Comparison of ENCODE assay signal across 1 cellular context in genomic region chr1:118914379-118915161, GRCh38.
A peak's percentile ranks its signal among the peaks of the same experiment; 100 is the strongest.
TF ChIP-seq lines count a peak whose summit lies in the region.

No MANE protein-coding gene starts in this region.

TF ChIP-seq in HepG2, 621 proteins besides CTCF, POLR2A, EP300 and RAD21 (continued from another document and continues in another):
- no peak for TF ChIP-seq FOXJ3 (CRISPR knock-in tag; IDR thresholded peaks at IDR 0.05; ENCODE audit: borderline replicate concordance)
- no peak for TF ChIP-seq TBL1XR1 (IDR thresholded peaks at IDR 0.05; ENCODE audit: borderline replicate concordance, low read length, partially characterized antibody)
- peak; percentile 43; the same call in 1 of the 2 replicates for TF ChIP-seq ELF3 (CRISPR knock-in tag; IDR thresholded peaks at IDR 0.05)
- no peak for TF ChIP-seq ZFP37 (CRISPR knock-in tag; IDR thresholded peaks at IDR 0.05; ENCODE audit: borderline replicate concordance)
- TF ChIP-seq TRIM24 (CRISPR knock-in tag; IDR thresholded peaks at IDR 0.05), result no peak
- TF ChIP-seq, protein P1, sequence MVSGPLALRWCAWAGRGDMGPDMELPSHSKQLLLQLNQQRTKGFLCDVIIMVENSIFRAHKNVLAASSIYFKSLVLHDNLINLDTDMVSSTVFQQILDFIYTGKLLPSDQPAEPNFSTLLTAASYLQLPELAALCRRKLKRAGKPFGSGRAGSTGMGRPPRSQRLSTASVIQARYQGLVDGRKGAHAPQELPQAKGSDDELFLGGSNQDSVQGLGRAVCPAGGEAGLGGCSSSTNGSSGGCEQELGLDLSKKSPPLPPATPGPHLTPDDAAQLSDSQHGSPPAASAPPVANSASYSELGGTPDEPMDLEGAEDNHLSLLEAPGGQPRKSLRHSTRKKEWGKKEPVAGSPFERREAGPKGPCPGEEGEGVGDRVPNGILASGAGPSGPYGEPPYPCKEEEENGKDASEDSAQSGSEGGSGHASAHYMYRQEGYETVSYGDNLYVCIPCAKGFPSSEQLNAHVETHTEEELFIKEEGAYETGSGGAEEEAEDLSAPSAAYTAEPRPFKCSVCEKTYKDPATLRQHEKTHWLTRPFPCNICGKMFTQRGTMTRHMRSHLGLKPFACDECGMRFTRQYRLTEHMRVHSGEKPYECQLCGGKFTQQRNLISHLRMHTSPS (CRISPR knock-in tag; IDR thresholded peaks at IDR 0.05; ENCODE audit: low read depth), result no peak
- TF ChIP-seq GATAD1 (CRISPR knock-in tag; IDR thresholded peaks at IDR 0.05), result no peak
- TF ChIP-seq NCOA5 (CRISPR knock-in tag; IDR thresholded peaks at IDR 0.05), result no peak
- no peak for TF ChIP-seq KAT8 (CRISPR knock-in tag; IDR thresholded peaks at IDR 0.05)
- TF ChIP-seq, protein P2, sequence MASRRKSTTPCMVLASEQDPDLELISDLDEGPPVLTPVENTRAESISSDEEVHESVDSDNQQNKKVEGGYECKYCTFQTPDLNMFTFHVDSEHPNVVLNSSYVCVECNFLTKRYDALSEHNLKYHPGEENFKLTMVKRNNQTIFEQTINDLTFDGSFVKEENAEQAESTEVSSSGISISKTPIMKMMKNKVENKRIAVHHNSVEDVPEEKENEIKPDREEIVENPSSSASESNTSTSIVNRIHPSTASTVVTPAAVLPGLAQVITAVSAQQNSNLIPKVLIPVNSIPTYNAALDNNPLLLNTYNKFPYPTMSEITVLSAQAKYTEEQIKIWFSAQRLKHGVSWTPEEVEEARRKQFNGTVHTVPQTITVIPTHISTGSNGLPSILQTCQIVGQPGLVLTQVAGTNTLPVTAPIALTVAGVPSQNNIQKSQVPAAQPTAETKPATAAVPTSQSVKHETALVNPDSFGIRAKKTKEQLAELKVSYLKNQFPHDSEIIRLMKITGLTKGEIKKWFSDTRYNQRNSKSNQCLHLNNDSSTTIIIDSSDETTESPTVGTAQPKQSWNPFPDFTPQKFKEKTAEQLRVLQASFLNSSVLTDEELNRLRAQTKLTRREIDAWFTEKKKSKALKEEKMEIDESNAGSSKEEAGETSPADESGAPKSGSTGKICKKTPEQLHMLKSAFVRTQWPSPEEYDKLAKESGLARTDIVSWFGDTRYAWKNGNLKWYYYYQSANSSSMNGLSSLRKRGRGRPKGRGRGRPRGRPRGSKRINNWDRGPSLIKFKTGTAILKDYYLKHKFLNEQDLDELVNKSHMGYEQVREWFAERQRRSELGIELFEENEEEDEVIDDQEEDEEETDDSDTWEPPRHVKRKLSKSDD (CRISPR knock-in tag; IDR thresholded peaks at IDR 0.05; ENCODE audit: low read depth), result no peak
- 0 out of 2 replicates have a peak, but pooled peaks have one; percentile 31 for TF ChIP-seq HDAC2 (CRISPR knock-in tag; IDR thresholded peaks at IDR 0.05)
- TF ChIP-seq HDAC1 (CRISPR knock-in tag; IDR thresholded peaks at IDR 0.05), result peak; percentile 53
- no peak for TF ChIP-seq NR2F2 (IDR thresholded peaks at IDR 0.05; ENCODE audit: borderline replicate concordance, low read depth)
- TF ChIP-seq TARDBP (CRISPR knock-in tag; IDR thresholded peaks at IDR 0.05), result peak; percentile 58; the same call in 1 of the 2 replicates
- TF ChIP-seq ZNF160 (CRISPR knock-in tag; IDR thresholded peaks at IDR 0.05), result no peak
- TF ChIP-seq TAF1 (CRISPR knock-in tag; IDR thresholded peaks at IDR 0.05), result no peak
- TF ChIP-seq HNRNPLL (IDR thresholded peaks at IDR 0.05; ENCODE audit: low read depth, low read length, poor library complexity, severe bottlenecking), result no peak
- TF ChIP-seq ZNF776 (CRISPR knock-in tag; IDR thresholded peaks at IDR 0.05), result no peak
- TF ChIP-seq NCOR1 (IDR thresholded peaks at IDR 0.05; ENCODE audit: borderline replicate concordance, low read length), result peak; percentile 64; the same call in 1 of the 2 replicates
- no peak for TF ChIP-seq ZNF496 (CRISPR knock-in tag; IDR thresholded peaks at IDR 0.05; ENCODE audit: insufficient replicate concordance)
- TF ChIP-seq ZNF569 (CRISPR knock-in tag; IDR thresholded peaks at IDR 0.05; ENCODE audit: borderline replicate concordance), result no peak
- no peak for TF ChIP-seq GTF3A (CRISPR knock-in tag; conservative IDR thresholded peaks at IDR 0.05)
- TF ChIP-seq SALL1 (CRISPR knock-in tag; IDR thresholded peaks at IDR 0.05), result peak; percentile 24; the same call in 1 of the 2 replicates
- TF ChIP-seq HHEX (CRISPR knock-in tag; IDR thresholded peaks at IDR 0.05), result peak; percentile 42
- no peak for TF ChIP-seq EEA1 (CRISPR knock-in tag; IDR thresholded peaks at IDR 0.05; ENCODE audit: borderline replicate concordance)
- no peak for TF ChIP-seq HES4 (CRISPR knock-in tag; IDR thresholded peaks at IDR 0.05; ENCODE audit: borderline replicate concordance)
- TF ChIP-seq CSRNP1 (CRISPR knock-in tag; IDR thresholded peaks at IDR 0.05), result peak; percentile 34; the same call in 1 of the 2 replicates
- no peak for TF ChIP-seq ZNF30 (CRISPR knock-in tag; IDR thresholded peaks at IDR 0.05)
- no peak for TF ChIP-seq CHCHD3 (CRISPR knock-in tag; IDR thresholded peaks at IDR 0.05)
- TF ChIP-seq ZKSCAN8 (CRISPR knock-in tag; IDR thresholded peaks at IDR 0.05; ENCODE audit: borderline replicate concordance), result peak; percentile 52; the same call in 1 of the 2 replicates
- TF ChIP-seq ARHGAP35 (CRISPR knock-in tag; IDR thresholded peaks at IDR 0.05; ENCODE audit: borderline replicate concordance), result no peak
- TF ChIP-seq ONECUT2 (CRISPR knock-in tag; IDR thresholded peaks at IDR 0.05), result no peak
- TF ChIP-seq ZNF570 (CRISPR knock-in tag; IDR thresholded peaks at IDR 0.05; ENCODE audit: borderline replicate concordance), result no peak
- TF ChIP-seq ZNF329 (CRISPR knock-in tag; IDR thresholded peaks at IDR 0.05; ENCODE audit: low read depth), result no peak
- TF ChIP-seq MYC (CRISPR knock-in tag; IDR thresholded peaks at IDR 0.05; ENCODE audit: borderline replicate concordance), result no peak
- no peak for TF ChIP-seq NFE2L1 (CRISPR knock-in tag; IDR thresholded peaks at IDR 0.05; ENCODE audit: borderline replicate concordance)
- no peak for TF ChIP-seq ZNF484 (CRISPR knock-in tag; IDR thresholded peaks at IDR 0.05; ENCODE audit: borderline replicate concordance, low read depth)
- no peak for TF ChIP-seq SUZ12 (IDR thresholded peaks at IDR 0.05; ENCODE audit: low read depth, low read length)
- TF ChIP-seq, protein P3, sequence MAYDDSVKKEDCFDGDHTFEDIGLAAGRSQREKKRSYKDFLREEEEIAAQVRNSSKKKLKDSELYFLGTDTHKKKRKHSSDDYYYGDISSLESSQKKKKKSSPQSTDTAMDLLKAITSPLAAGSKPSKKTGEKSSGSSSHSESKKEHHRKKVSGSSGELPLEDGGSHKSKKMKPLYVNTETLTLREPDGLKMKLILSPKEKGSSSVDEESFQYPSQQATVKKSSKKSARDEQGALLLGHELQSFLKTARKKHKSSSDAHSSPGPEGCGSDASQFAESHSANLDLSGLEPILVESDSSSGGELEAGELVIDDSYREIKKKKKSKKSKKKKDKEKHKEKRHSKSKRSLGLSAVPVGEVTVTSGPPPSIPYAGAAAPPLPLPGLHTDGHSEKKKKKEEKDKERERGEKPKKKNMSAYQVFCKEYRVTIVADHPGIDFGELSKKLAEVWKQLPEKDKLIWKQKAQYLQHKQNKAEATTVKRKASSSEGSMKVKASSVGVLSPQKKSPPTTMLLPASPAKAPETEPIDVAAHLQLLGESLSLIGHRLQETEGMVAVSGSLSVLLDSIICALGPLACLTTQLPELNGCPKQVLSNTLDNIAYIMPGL (CRISPR knock-in tag; IDR thresholded peaks at IDR 0.05; ENCODE audit: borderline replicate concordance in 1 of 2, low read depth in 1 of 2), result no peak
- peak; percentile 87 for TF ChIP-seq ASH2L (IDR thresholded peaks at IDR 0.05; ENCODE audit: insufficient read length, low read depth, low read length)
- TF ChIP-seq, protein P4, sequence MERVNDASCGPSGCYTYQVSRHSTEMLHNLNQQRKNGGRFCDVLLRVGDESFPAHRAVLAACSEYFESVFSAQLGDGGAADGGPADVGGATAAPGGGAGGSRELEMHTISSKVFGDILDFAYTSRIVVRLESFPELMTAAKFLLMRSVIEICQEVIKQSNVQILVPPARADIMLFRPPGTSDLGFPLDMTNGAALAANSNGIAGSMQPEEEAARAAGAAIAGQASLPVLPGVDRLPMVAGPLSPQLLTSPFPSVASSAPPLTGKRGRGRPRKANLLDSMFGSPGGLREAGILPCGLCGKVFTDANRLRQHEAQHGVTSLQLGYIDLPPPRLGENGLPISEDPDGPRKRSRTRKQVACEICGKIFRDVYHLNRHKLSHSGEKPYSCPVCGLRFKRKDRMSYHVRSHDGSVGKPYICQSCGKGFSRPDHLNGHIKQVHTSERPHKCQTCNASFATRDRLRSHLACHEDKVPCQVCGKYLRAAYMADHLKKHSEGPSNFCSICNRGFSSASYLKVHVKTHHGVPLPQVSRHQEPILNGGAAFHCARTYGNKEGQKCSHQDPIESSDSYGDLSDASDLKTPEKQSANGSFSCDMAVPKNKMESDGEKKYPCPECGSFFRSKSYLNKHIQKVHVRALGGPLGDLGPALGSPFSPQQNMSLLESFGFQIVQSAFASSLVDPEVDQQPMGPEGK (CRISPR knock-in tag; IDR thresholded peaks at IDR 0.05), result no peak
- TF ChIP-seq MEIS1 (CRISPR knock-in tag; IDR thresholded peaks at IDR 0.05; ENCODE audit: borderline replicate concordance), result 0 out of 2 replicates have a peak, but pooled peaks have one; percentile 48
- peak; percentile 57; the same call in 1 of the 2 replicates for TF ChIP-seq ZNF331 (CRISPR knock-in tag; IDR thresholded peaks at IDR 0.05)
- peak; percentile 62 for TF ChIP-seq CEBPG (CRISPR knock-in tag; IDR thresholded peaks at IDR 0.05)
- TF ChIP-seq MED1 (CRISPR knock-in tag; IDR thresholded peaks at IDR 0.05), result peak; percentile 75
- peak; percentile 72 for TF ChIP-seq GATAD2A (CRISPR knock-in tag; IDR thresholded peaks at IDR 0.05)
- TF ChIP-seq ZNF646 (CRISPR knock-in tag; IDR thresholded peaks at IDR 0.05), result no peak
- TF ChIP-seq ARNT2 (CRISPR knock-in tag; IDR thresholded peaks at IDR 0.05; ENCODE audit: low read depth), result no peak
- no peak for TF ChIP-seq MIER3 (CRISPR knock-in tag; IDR thresholded peaks at IDR 0.05; ENCODE audit: borderline replicate concordance)
- no peak for TF ChIP-seq SALL2 (CRISPR knock-in tag; IDR thresholded peaks at IDR 0.05)
- no peak for TF ChIP-seq YEATS2 (CRISPR knock-in tag; IDR thresholded peaks at IDR 0.05; ENCODE audit: borderline replicate concordance)
- TF ChIP-seq ZNF710 (CRISPR knock-in tag; IDR thresholded peaks at IDR 0.05; ENCODE audit: borderline replicate concordance), result no peak
